ENCODE assay signal across 1 cellular context in genomic region chr1:23524163-23524562, GRCh38.
TF ChIP-seq lines count a peak whose summit lies in the region.

No MANE protein-coding gene starts in this region.

TF ChIP-seq in A549, 52 proteins besides CTCF, POLR2A, EP300 and RAD21 (continued from another document):
- TF ChIP-seq PBX3 (IDR thresholded peaks at IDR 0.05) (no peak), FOXS1 (CRISPR knock-in tag; IDR thresholded peaks at IDR 0.05) (no peak), FOSB (CRISPR knock-in tag; IDR thresholded peaks at IDR 0.05) (no peak)
